Comparison of ENCODE assay signal across 12 cellular contexts in the genomic region with DNA sequence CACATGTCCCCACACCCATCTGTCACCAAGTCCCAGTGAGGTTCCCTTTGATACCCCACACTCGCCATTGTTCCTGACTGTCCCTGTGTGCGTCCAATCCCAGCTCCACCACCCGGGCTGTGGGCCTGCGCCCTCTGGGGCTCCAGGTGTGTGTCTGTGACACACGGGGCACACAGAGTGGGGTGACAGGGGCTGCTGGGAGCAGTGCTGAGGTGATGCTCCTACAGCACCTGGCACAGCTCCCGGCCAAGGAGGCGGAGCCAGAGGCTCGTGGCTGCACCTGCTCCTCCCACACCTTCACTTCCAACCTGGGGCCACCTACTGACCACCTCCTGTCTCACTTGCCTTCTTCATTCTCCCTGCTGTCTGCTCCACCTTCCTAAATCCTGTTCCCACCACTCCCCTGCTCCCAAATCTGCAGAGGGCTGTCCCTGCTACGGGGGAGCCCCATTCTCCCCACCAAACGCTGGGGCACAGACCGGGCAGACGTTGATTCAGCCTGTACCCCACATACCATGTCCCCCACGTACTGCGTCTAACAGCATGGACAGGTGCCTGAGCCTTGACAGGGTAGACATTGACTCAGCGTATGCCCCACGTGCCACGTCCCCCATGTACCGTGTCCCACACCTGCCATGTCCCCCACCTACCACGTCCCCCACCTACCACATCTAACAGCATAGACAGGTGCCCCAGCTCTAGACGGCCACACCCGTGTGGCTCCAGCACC. TPM values are rescaled to one million over a fixed set of nuclear protein-coding genes. Genes with fewer than 3 reads are reported as not detected.
DNase-seq lines count a peak whose midpoint lies in the region; ATAC-seq and TF ChIP-seq lines count a peak whose summit lies in the region.
"Had no signal": no experiment of that assay in that cellular context is flagged by ENCODE, and none has a peak within 500 bp of the region (broad histone marks: within the 10 kb centered on the region; RNA-seq: fewer than 3 reads in every experiment).

No MANE protein-coding gene starts in this region.

- DNase-seq in activated T-cell treated with anti-CD3 and anti-CD28 coated beads, Interleukin-2, amount 50 U/mL, for 24 hours, result no peak
- DNase-seq in activated T-cell treated with anti-CD3 and anti-CD28 coated beads, Interleukin-2, amount 50 U/mL, for 48 hours, result no peak
- DNase-seq in PC-3 (peak; percentile 61), epithelial cell of proximal tubule (ENCODE audit: low read depth) (no peak), transverse colon (peak; percentile 41), CD1c-positive myeloid dendritic cell (ENCODE audit: extremely low spot score) (no peak), T-helper 17 cell (no peak)
- DNase-seq: activated CD4-positive, alpha-beta T cell treated with anti-CD3 and anti-CD28 coated beads for 4 hours; activated effector memory CD4-positive, alpha-beta T cell treated with anti-CD3 and anti-CD28 coated beads, Interleukin-2, amount 50 U/mL, for 16 hours; stimulated activated naive B cell treated with anti-CD40 and anti-IgM and Interleukin-4, amounts not matched to agents 10 μg/mL and 1 μg/mL and 100 μg/mL, for 72 hours had no signal

- ATAC-seq in PC-3 (peak; percentile 70), T-helper 17 cell (no peak), HG02938 (IDR thresholded peaks at IDR 0.05; ENCODE audit: unreplicated experiment) (no peak)
- ATAC-seq: stimulated activated naive B cell treated with anti-CD40 and anti-IgM and Interleukin-4, amounts not matched to agents 10 μg/mL and 1 μg/mL and 100 μg/mL, for 72 hours had no signal

- no peaks in the 10 kb centered on the region for H3K27me3 Mint-ChIP-seq in activated T-cell treated with anti-CD3 and anti-CD28 coated beads, Interleukin-2, amount 50 U/mL, for 24 hours
- H3K27me3 Mint-ChIP-seq in T-helper 17 cell, result no peaks in the 10 kb centered on the region
- H3K27me3 Mint-ChIP-seq: central memory CD8-positive, alpha-beta T cell; stimulated activated naive B cell treated with anti-CD40 and anti-IgM and Interleukin-4, amounts not matched to agents 10 μg/mL and 1 μg/mL and 100 μg/mL, for 72 hours had no signal

- no peak for TF ChIP-seq EP300 in transverse colon (IDR thresholded peaks at IDR 0.05; ENCODE audit: low read depth)

- H3K4me1 ChIP-seq in PC-3 (ENCODE audit: insufficient read depth, low read length) (no peaks in the 10 kb centered on the region), transverse colon (no peaks in the 10 kb centered on the region)

- TF ChIP-seq POLR2A in transverse colon (IDR thresholded peaks at IDR 0.05), result no peak

- in situ Hi-C loops in transverse colon (cut with MboI; ENCODE audit: low pct_ligation_motif_present in 1 of 4, low pct_unique_long_range_greater_than_20kb in 1 of 4, low sequenced_read_pairs in 3 of 4), result loop anchor here in 1 of 4 donors (25.0 kb wide), 1 partner anchor 101 kb away; no protein-coding TSS in a partner anchor

- peaks cover 28% of the 10 kb centered on the region for H3K4me1 Mint-ChIP-seq in activated T-cell treated with anti-CD3 and anti-CD28 coated beads, Interleukin-2, amount 50 U/mL, for 24 hours (ENCODE audit: low read depth)
- peaks cover 18% of the 10 kb centered on the region for H3K4me1 Mint-ChIP-seq in T-helper 17 cell

- POLR2A ChIA-PET in PC-3 (lab: Charles Lee; ENCODE audit: unreplicated experiment), result no interaction called here

- H3K4me2 ChIP-seq in PC-3 (ENCODE audit: low read length), result no peak overlapping the region

- H3K9ac ChIP-seq in PC-3 (ENCODE audit: low read length), result no peak overlapping the region

- H3K27ac ChIP-seq in PC-3 (ENCODE audit: low read length) (no peak overlapping the region), transverse colon (no peak overlapping the region)

- no peaks in the 10 kb centered on the region for H3K9me2 ChIP-seq in PC-3 (replicated peaks; ENCODE audit: low read length)

- peaks cover 70% of the 10 kb centered on the region for H3K36me3 ChIP-seq in PC-3 (ENCODE audit: low read depth, low read length)
- peaks cover 0 to 27% (median 0%) of the 10 kb centered on the region in 4 donors for H3K36me3 ChIP-seq in transverse colon

- no peaks in the 10 kb centered on the region for H3F3A ChIP-seq in PC-3 (ENCODE audit: low read length, unreplicated experiment)

- H3K9me3 ChIP-seq in PC-3 (ENCODE audit: low read length), result no peaks in the 10 kb centered on the region
- no peaks in the 10 kb centered on the region for H3K9me3 ChIP-seq in transverse colon
- no peaks in the 10 kb centered on the region for H3K9me3 ChIP-seq in T-helper 17 cell (ENCODE audit: control insufficient read depth, low read length, poor library complexity, severe bottlenecking)

- H3K79me2 ChIP-seq in PC-3 (ENCODE audit: low read length), result peaks cover 90% of the 10 kb centered on the region

- H3K27me3 ChIP-seq in PC-3 (ENCODE audit: low read length) (no peaks in the 10 kb centered on the region), transverse colon (no peaks in the 10 kb centered on the region)

- H4K20me1 ChIP-seq in PC-3 (ENCODE audit: low read length), result peaks cover 70% of the 10 kb centered on the region

- H3K27ac Mint-ChIP-seq in activated T-cell treated with anti-CD3 and anti-CD28 coated beads, Interleukin-2, amount 50 U/mL, for 24 hours, result peak overlapping the region; percentile 69
- H3K27ac Mint-ChIP-seq in T-helper 17 cell, result no peak overlapping the region
- H3K27ac Mint-ChIP-seq: stimulated activated naive B cell treated with anti-CD40 and anti-IgM and Interleukin-4, amounts not matched to agents 10 μg/mL and 1 μg/mL and 100 μg/mL, for 72 hours had no signal

- CTCF ChIA-PET in PC-3 (lab: Charles Lee), result no interaction called here

- no peaks in the 10 kb centered on the region for H3K9me3 Mint-ChIP-seq in activated T-cell treated with anti-CD3 and anti-CD28 coated beads, Interleukin-2, amount 50 U/mL, for 24 hours
- H3K9me3 Mint-ChIP-seq: central memory CD8-positive, alpha-beta T cell; stimulated activated naive B cell treated with anti-CD40 and anti-IgM and Interleukin-4, amounts not matched to agents 10 μg/mL and 1 μg/mL and 100 μg/mL, for 72 hours had no signal

- intact Hi-C loops in PC-3 (cut with micrococcal nuclease), result no loop called here
- intact Hi-C loops in transverse colon (cut with DNase I; ENCODE audit: low total_unique reads), result no loop called here

- no TSS peak for BruUV-seq in PC-3 (replicated peaks; lab: Mats Ljungman, UMichigan)

- peaks cover 94% of the 10 kb centered on the region for H3K36me3 Mint-ChIP-seq in activated T-cell treated with anti-CD3 and anti-CD28 coated beads, Interleukin-2, amount 50 U/mL, for 24 hours (ENCODE audit: low read depth)
- peaks cover 3% of the 10 kb centered on the region for H3K36me3 Mint-ChIP-seq in T-helper 17 cell (ENCODE audit: low read depth)

- WGBS in transverse colon (ENCODE audit: low coverage in 1 of 2), 2 donors, result 83% methylated on average over 21 of the region's 21 CpGs; no CpG with 5 or more reads in 1 of the 2 donors

- no peak overlapping the region for H3K4me3 ChIP-seq in PC-3 (ENCODE audit: low read length)
- no peak overlapping the region for H3K4me3 ChIP-seq in epithelial cell of proximal tubule (ENCODE audit: low read depth, low read length)
- H3K4me3 ChIP-seq in transverse colon, result no peak overlapping the region

- H2AFZ ChIP-seq in PC-3 (ENCODE audit: low read length), result no peak overlapping the region

- TF ChIP-seq CTCF in PC-3 (conservative IDR thresholded peaks at IDR 0.05; ENCODE audit: low read depth, low read length) (peak; percentile 56), epithelial cell of proximal tubule (conservative IDR thresholded peaks at IDR 0.05; ENCODE audit: low read depth, low read length) (peak; percentile 23), transverse colon (IDR thresholded peaks at IDR 0.05) (peak in 1 of 5 experiments; percentile 8)

- no peak overlapping the region for H3K4me3 Mint-ChIP-seq in activated T-cell treated with anti-CD3 and anti-CD28 coated beads, Interleukin-2, amount 50 U/mL, for 24 hours
- no peak overlapping the region for H3K4me3 Mint-ChIP-seq in T-helper 17 cell
- H3K4me3 Mint-ChIP-seq: central memory CD8-positive, alpha-beta T cell; stimulated activated naive B cell treated with anti-CD40 and anti-IgM and Interleukin-4, amounts not matched to agents 10 μg/mL and 1 μg/mL and 100 μg/mL, for 72 hours had no signal

RNA-seq across cellular contexts. Expression of a gene that starts 16.4 kb away (rescaled TPM):
- 35.3 and 53.8 TPM in 2 replicates for total RNA-seq in PC-3 (2014; rRNA removed)
- total RNA-seq in epithelial cell of proximal tubule, result 6.1 and 11.8 TPM in 2 replicates
- total RNA-seq in transverse colon, result 10 to 100 TPM in 2 of 4 donors, 1 to 10 TPM in 2; 6.6 to 22.7 (median 10.3) TPM
- 10 to 100 TPM; 15.4 to 23.5 TPM for total RNA-seq in T-helper 17 cell

RNA-seq across cellular contexts. Expression of a gene that starts 30.2 kb away (rescaled TPM):
- total RNA-seq in PC-3 (2014; rRNA removed) (61.6 and 65.8 TPM in 2 replicates), epithelial cell of proximal tubule (27.1 and 46.3 TPM in 2 replicates), transverse colon (10 to 100 TPM; 45.6 to 82.8 (median 64.1) TPM), T-helper 17 cell (10 to 100 TPM; 17.8 to 18.0 TPM)

Comparison
In these comparisons a context has a peak if more than half of its experiments do, and no peak if none do; other contexts are left out.
1. DNase-seq: peak in PC-3 (single experiment) and transverse colon (single experiment); none in activated T-cell treated with anti-CD3 and anti-CD28 coated beads, Interleukin-2, amount 50 U/mL, for 24 hours (single experiment), activated T-cell treated with anti-CD3 and anti-CD28 coated beads, Interleukin-2, amount 50 U/mL, for 48 hours (0 of 2), epithelial cell of proximal tubule (single experiment), CD1c-positive myeloid dendritic cell (single experiment) and T-helper 17 cell (0 of 3).